In genomic region chrX:39984191-39984956, GRCh38 we compare ENCODE assay signal across 10 cellular contexts.
DNase-seq lines count a peak whose midpoint lies in the region; TF ChIP-seq lines count a peak whose summit lies in the region.
"Had no signal": no experiment of that assay in that cellular context is flagged by ENCODE, and none has a peak within 500 bp of the region (broad histone marks: within the 10 kb centered on the region; RNA-seq: fewer than 3 reads in every experiment).

No MANE protein-coding gene starts in this region.

- DNase-seq in AG08395 (ENCODE audit: low spot score) (peak; percentile 47), HCEC 1CT (peak; percentile 21), astrocyte of the cerebellum (ENCODE audit: low read depth) (peak; percentile 28), islet precursor cell (peak; percentile 86), NCI-H187 (lab: John Stamatoyannopoulos, UW) (no peak), iPS-NIHi7 (ENCODE audit: extremely low spot score) (no peak)
- DNase-seq in activated CD4-positive, alpha-beta T cell treated with anti-CD3 and anti-CD28 coated beads for 1 hour = no peak
- DNase-seq in stimulated activated CD4-positive, alpha-beta T cell treated with anti-CD3 and anti-CD28 coated beads, Interleukin-4, amount 100 ng/mL, for 4 hours = no peak
- DNase-seq: activated CD4-positive, CD25-positive, alpha-beta regulatory T cell treated with anti-CD3 and anti-CD28 coated beads, Interleukin-2, amount 50 U/mL, for 72 hours; midbrain had no signal

- H3K4me3 ChIP-seq in astrocyte of the cerebellum (ENCODE audit: low read depth, low read length) = no peak overlapping the region

- in situ Hi-C loops in astrocyte of the cerebellum (cut with HindIII; ENCODE audit: low sequenced_read_pairs) = no loop called here

- TF ChIP-seq CTCF in astrocyte of the cerebellum (IDR thresholded peaks at IDR 0.05; ENCODE audit: low read depth, low read length, missing control alignments) = no peak

Comparison
In these comparisons a context has a peak if more than half of its experiments do, and no peak if none do; other contexts are left out.
1. DNase-seq: peak in AG08395 (single experiment), HCEC 1CT (single experiment), astrocyte of the cerebellum (single experiment) and islet precursor cell (single experiment); none in activated CD4-positive, alpha-beta T cell treated with anti-CD3 and anti-CD28 coated beads for 1 hour (single experiment), NCI-H187 (0 of 2), iPS-NIHi7 (single experiment) and stimulated activated CD4-positive, alpha-beta T cell treated with anti-CD3 and anti-CD28 coated beads, Interleukin-4, amount 100 ng/mL, for 4 hours (0 of 2).